Comparison of ENCODE assay signal across 22 cellular contexts in genomic region chr5:52202256-52202655, GRCh38.
"Had no signal": no experiment of that assay in that cellular context is flagged by ENCODE, and none has a peak within 500 bp of the region (broad histone marks: within the 10 kb centered on the region; RNA-seq: fewer than 3 reads in every experiment).

No MANE protein-coding gene starts in this region.

- FAIRE-seq: islet of Langerhans, keratinocyte had no signal

- H3K4me2 ChIP-seq: hepatocyte had no signal

- H3K4me3 ChIP-seq: hepatocyte, left lung, left ventricle myocardium inferior, lower lobe of right lung, lung, mucosa of descending colon had no signal

- H2AFZ ChIP-seq: hepatocyte had no signal

- DNase-seq: hippocampal formation; hypothalamus; immature natural killer cell; islet precursor cell; kidney glomerular epithelial cell; left cardiac atrium; left colon; left ventricle myocardium inferior; left ventricle myocardium superior; lower lobe of right lung; mammary epithelial cell; mesenchymal stem cell; mesendoderm; midbrain; naive B cell; naive thymus-derived CD4-positive, alpha-beta T cell had no signal

- H3K27ac ChIP-seq: hepatocyte, left lung, left ventricle myocardium inferior, lower lobe of right lung had no signal

- H3K36me3 ChIP-seq: left lung, left ventricle myocardium inferior, lower lobe of right lung had no signal

- H3K9me3 ChIP-seq: left lung, left ventricle myocardium inferior, lower lobe of right lung, mucosa of descending colon had no signal

- H3K4me1 ChIP-seq: left lung, left ventricle myocardium inferior, lower lobe of right lung had no signal

- H3K27me3 ChIP-seq: hepatocyte, left lung had no signal

- H3K79me2 ChIP-seq: hepatocyte had no signal
